1 cellular context compared by ENCODE assay signal in genomic region chr2:30448308-30448707, GRCh38.
TF ChIP-seq lines count a peak whose summit lies in the region.

No MANE protein-coding gene starts in this region.

TF ChIP-seq in IMR-90, 13 proteins besides CTCF, POLR2A, EP300 and RAD21 (continued from another document):
- TF ChIP-seq USF2 (IDR thresholded peaks at IDR 0.05; ENCODE audit: low read depth, low read length) (no peak), RFX5 (IDR thresholded peaks at IDR 0.05; ENCODE audit: low read depth, low read length) (no peak), NFE2L2 (IDR thresholded peaks at IDR 0.05; ENCODE audit: low read depth, low read length) (no peak)
